In genomic region chr3:170739410-170739809, GRCh38 we compare ENCODE assay signal across 19 cellular contexts.
"Had no signal": no experiment of that assay in that cellular context is flagged by ENCODE, and none has a peak within 500 bp of the region (broad histone marks: within the 10 kb centered on the region; RNA-seq: fewer than 3 reads in every experiment).

No MANE protein-coding gene starts in this region.

- H3K36me3 ChIP-seq: colonic mucosa, esophagus muscularis mucosa, heart left ventricle, lower lobe of right lung, ovary, transverse colon, vagina, WERI-Rb-1 had no signal

- ATAC-seq: activated CD4-positive, alpha-beta T cell treated with anti-CD3 and anti-CD28 coated beads for 36 hours; activated CD8-positive, alpha-beta memory T cell treated with anti-CD3 and anti-CD28 coated beads, Interleukin-2, amount 10 ng/mL, durations not matched to agents 7 days and 5 days; heart left ventricle; left cardiac atrium; lower lobe of right lung; stimulated activated memory B cell treated with anti-CD40 and anti-IgM and Interleukin-4, amounts not matched to agents 10 μg/mL and 1 μg/mL and 100 μg/mL, for 72 hours; T-helper 17 cell had no signal

- H3K27ac Mint-ChIP-seq: activated CD4-positive, alpha-beta memory T cell treated with anti-CD3 and anti-CD28 coated beads for 36 hours; activated CD4-positive, alpha-beta T cell treated with anti-CD3 and anti-CD28 coated beads for 36 hours; activated CD8-positive, alpha-beta memory T cell treated with anti-CD3 and anti-CD28 coated beads, Interleukin-2, amount 10 ng/mL, durations not matched to agents 7 days and 5 days; activated naive CD4-positive, alpha-beta T cell treated with anti-CD3 and anti-CD28 coated beads, Interleukin-2, amount 10 ng/mL, durations not matched to agents 7 days and 5 days; immature natural killer cell; stimulated activated memory B cell treated with anti-CD40 and anti-IgM and Interleukin-4, amounts not matched to agents 10 μg/mL and 1 μg/mL and 100 μg/mL, for 72 hours; T-helper 17 cell had no signal

- H3K9me3 ChIP-seq: colonic mucosa, esophagus muscularis mucosa, heart left ventricle, lower lobe of right lung, ovary, transverse colon, vagina had no signal

- H3K4me1 Mint-ChIP-seq: activated CD4-positive, alpha-beta T cell treated with anti-CD3 and anti-CD28 coated beads for 36 hours; activated CD8-positive, alpha-beta memory T cell treated with anti-CD3 and anti-CD28 coated beads, Interleukin-2, amount 10 ng/mL, durations not matched to agents 7 days and 5 days; activated naive CD4-positive, alpha-beta T cell treated with anti-CD3 and anti-CD28 coated beads, Interleukin-2, amount 10 ng/mL, durations not matched to agents 7 days and 5 days; immature natural killer cell; neural crest cell; stimulated activated memory B cell treated with anti-CD40 and anti-IgM and Interleukin-4, amounts not matched to agents 10 μg/mL and 1 μg/mL and 100 μg/mL, for 72 hours had no signal

- H3K4me3 Mint-ChIP-seq: activated CD4-positive, alpha-beta memory T cell treated with anti-CD3 and anti-CD28 coated beads for 36 hours; activated CD4-positive, alpha-beta T cell treated with anti-CD3 and anti-CD28 coated beads for 36 hours; activated CD8-positive, alpha-beta memory T cell treated with anti-CD3 and anti-CD28 coated beads, Interleukin-2, amount 10 ng/mL, durations not matched to agents 7 days and 5 days; activated naive CD4-positive, alpha-beta T cell treated with anti-CD3 and anti-CD28 coated beads, Interleukin-2, amount 10 ng/mL, durations not matched to agents 7 days and 5 days; immature natural killer cell; neural crest cell; stimulated activated memory B cell treated with anti-CD40 and anti-IgM and Interleukin-4, amounts not matched to agents 10 μg/mL and 1 μg/mL and 100 μg/mL, for 72 hours; T-helper 17 cell had no signal

- H3K36me3 Mint-ChIP-seq: activated CD4-positive, alpha-beta memory T cell treated with anti-CD3 and anti-CD28 coated beads for 36 hours; activated CD8-positive, alpha-beta memory T cell treated with anti-CD3 and anti-CD28 coated beads, Interleukin-2, amount 10 ng/mL, durations not matched to agents 7 days and 5 days; activated naive CD4-positive, alpha-beta T cell treated with anti-CD3 and anti-CD28 coated beads, Interleukin-2, amount 10 ng/mL, durations not matched to agents 7 days and 5 days; immature natural killer cell; stimulated activated memory B cell treated with anti-CD40 and anti-IgM and Interleukin-4, amounts not matched to agents 10 μg/mL and 1 μg/mL and 100 μg/mL, for 72 hours had no signal

- DNase-seq: activated CD4-positive, alpha-beta memory T cell treated with anti-CD3 and anti-CD28 coated beads for 36 hours; activated CD4-positive, alpha-beta T cell treated with anti-CD3 and anti-CD28 coated beads for 36 hours; activated CD8-positive, alpha-beta memory T cell treated with anti-CD3 and anti-CD28 coated beads, Interleukin-2, amount 10 ng/mL, durations not matched to agents 7 days and 5 days; activated naive CD4-positive, alpha-beta T cell treated with anti-CD3 and anti-CD28 coated beads, Interleukin-2, amount 10 ng/mL, durations not matched to agents 7 days and 5 days; activated T-cell treated with anti-CD3 and anti-CD28 coated beads, Interleukin-2, amount 50 U/mL, for 1 hour; colonic mucosa; effector CD4-positive, alpha-beta T cell; heart left ventricle; immature natural killer cell; left cardiac atrium; lower lobe of right lung; ovary; T-helper 17 cell; transverse colon; WERI-Rb-1 had no signal

- H3K27me3 ChIP-seq: colonic mucosa, esophagus muscularis mucosa, heart left ventricle, ovary, transverse colon, vagina had no signal

- H3K4me1 ChIP-seq: lower lobe of right lung had no signal

- H3K27ac ChIP-seq: colonic mucosa, heart left ventricle, lower lobe of right lung, transverse colon, WERI-Rb-1 had no signal

- H3K9me3 Mint-ChIP-seq: activated CD4-positive, alpha-beta memory T cell treated with anti-CD3 and anti-CD28 coated beads for 36 hours; activated naive CD4-positive, alpha-beta T cell treated with anti-CD3 and anti-CD28 coated beads, Interleukin-2, amount 10 ng/mL, durations not matched to agents 7 days and 5 days; stimulated activated memory B cell treated with anti-CD40 and anti-IgM and Interleukin-4, amounts not matched to agents 10 μg/mL and 1 μg/mL and 100 μg/mL, for 72 hours had no signal

- H3K27me3 Mint-ChIP-seq: stimulated activated memory B cell treated with anti-CD40 and anti-IgM and Interleukin-4, amounts not matched to agents 10 μg/mL and 1 μg/mL and 100 μg/mL, for 72 hours had no signal

- H3K4me3 ChIP-seq: colonic mucosa, esophagus muscularis mucosa, heart left ventricle, lower lobe of right lung, ovary, transverse colon, vagina had no signal
